2 cellular contexts compared by ENCODE assay signal in the genomic region with DNA sequence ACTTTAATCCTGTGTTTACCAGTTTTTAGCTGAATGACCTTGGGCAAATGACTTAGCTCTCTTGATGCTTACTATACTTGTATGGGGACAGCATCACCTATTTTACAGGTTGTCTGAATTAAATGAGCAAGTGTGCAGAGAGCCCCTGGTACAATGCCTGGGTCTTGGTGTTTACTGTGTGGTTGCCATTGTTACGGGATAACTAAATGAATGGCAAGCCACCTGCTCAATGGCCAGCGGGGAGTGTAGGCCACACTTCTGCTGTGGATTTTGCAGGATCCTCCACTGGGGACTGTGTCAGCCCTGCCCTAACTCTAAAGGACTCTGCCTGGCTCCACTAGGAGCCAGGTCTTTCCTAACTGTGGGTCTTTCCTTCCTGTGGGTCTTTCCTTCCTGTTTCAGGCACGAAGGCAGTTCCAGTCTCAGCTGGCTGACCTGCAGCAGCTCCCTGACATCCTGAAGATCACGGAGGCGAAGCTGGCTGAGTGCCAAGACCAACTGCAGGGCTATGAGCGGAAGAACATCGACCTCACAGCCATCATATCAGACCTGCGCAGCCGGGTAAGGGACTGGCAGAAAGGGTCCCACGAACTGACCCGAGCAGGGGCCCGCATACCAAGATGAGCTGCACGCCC.
TF ChIP-seq lines count a peak whose summit lies in the region.

No MANE protein-coding gene starts in this region.

TF ChIP-seq in liver, 16 proteins besides CTCF, POLR2A, EP300 and RAD21:
- TF ChIP-seq NR2F2 (IDR thresholded peaks at IDR 0.05) (peak; percentile 77), SP1 (IDR thresholded peaks at IDR 0.05) (peak; percentile 34), HNF4A (conservative IDR thresholded peaks at IDR 0.05) (no peak), MAX (IDR thresholded peaks at IDR 0.05) (peak; percentile 39), FOXA1 (IDR thresholded peaks at IDR 0.05) (no peak), JUND (IDR thresholded peaks at IDR 0.05) (no peak), GABPA (IDR thresholded peaks at IDR 0.05 in 1 of 2, conservative IDR thresholded peaks at IDR 0.05 in 1 of 2) (no peak), EGR1 (IDR thresholded peaks at IDR 0.05; ENCODE audit: low read depth in 2 of 2) (no peak), RXRA (IDR thresholded peaks at IDR 0.05) (peak; percentile 88 to 89), FOXA2 (IDR thresholded peaks at IDR 0.05) (no peak), YY1 (IDR thresholded peaks at IDR 0.05) (no peak), HNF4G (IDR thresholded peaks at IDR 0.05) (no peak), TAF1 (conservative IDR thresholded peaks at IDR 0.05) (no peak)
- TF ChIP-seq, protein P1, sequence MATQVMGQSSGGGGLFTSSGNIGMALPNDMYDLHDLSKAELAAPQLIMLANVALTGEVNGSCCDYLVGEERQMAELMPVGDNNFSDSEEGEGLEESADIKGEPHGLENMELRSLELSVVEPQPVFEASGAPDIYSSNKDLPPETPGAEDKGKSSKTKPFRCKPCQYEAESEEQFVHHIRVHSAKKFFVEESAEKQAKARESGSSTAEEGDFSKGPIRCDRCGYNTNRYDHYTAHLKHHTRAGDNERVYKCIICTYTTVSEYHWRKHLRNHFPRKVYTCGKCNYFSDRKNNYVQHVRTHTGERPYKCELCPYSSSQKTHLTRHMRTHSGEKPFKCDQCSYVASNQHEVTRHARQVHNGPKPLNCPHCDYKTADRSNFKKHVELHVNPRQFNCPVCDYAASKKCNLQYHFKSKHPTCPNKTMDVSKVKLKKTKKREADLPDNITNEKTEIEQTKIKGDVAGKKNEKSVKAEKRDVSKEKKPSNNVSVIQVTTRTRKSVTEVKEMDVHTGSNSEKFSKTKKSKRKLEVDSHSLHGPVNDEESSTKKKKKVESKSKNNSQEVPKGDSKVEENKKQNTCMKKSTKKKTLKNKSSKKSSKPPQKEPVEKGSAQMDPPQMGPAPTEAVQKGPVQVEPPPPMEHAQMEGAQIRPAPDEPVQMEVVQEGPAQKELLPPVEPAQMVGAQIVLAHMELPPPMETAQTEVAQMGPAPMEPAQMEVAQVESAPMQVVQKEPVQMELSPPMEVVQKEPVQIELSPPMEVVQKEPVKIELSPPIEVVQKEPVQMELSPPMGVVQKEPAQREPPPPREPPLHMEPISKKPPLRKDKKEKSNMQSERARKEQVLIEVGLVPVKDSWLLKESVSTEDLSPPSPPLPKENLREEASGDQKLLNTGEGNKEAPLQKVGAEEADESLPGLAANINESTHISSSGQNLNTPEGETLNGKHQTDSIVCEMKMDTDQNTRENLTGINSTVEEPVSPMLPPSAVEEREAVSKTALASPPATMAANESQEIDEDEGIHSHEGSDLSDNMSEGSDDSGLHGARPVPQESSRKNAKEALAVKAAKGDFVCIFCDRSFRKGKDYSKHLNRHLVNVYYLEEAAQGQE (IDR thresholded peaks at IDR 0.05) = no peak
- TF ChIP-seq, protein P2, sequence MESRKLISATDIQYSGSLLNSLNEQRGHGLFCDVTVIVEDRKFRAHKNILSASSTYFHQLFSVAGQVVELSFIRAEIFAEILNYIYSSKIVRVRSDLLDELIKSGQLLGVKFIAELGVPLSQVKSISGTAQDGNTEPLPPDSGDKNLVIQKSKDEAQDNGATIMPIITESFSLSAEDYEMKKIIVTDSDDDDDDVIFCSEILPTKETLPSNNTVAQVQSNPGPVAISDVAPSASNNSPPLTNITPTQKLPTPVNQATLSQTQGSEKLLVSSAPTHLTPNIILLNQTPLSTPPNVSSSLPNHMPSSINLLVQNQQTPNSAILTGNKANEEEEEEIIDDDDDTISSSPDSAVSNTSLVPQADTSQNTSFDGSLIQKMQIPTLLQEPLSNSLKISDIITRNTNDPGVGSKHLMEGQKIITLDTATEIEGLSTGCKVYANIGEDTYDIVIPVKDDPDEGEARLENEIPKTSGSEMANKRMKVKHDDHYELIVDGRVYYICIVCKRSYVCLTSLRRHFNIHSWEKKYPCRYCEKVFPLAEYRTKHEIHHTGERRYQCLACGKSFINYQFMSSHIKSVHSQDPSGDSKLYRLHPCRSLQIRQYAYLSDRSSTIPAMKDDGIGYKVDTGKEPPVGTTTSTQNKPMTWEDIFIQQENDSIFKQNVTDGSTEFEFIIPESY (IDR thresholded peaks at IDR 0.05) = no peak
- TF ChIP-seq, protein P3, sequence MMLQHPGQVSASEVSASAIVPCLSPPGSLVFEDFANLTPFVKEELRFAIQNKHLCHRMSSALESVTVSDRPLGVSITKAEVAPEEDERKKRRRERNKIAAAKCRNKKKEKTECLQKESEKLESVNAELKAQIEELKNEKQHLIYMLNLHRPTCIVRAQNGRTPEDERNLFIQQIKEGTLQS (IDR thresholded peaks at IDR 0.05) = no peak

TF ChIP-seq in HepG2, 621 proteins besides CTCF, POLR2A, EP300 and RAD21:
- TF ChIP-seq, protein P4, sequence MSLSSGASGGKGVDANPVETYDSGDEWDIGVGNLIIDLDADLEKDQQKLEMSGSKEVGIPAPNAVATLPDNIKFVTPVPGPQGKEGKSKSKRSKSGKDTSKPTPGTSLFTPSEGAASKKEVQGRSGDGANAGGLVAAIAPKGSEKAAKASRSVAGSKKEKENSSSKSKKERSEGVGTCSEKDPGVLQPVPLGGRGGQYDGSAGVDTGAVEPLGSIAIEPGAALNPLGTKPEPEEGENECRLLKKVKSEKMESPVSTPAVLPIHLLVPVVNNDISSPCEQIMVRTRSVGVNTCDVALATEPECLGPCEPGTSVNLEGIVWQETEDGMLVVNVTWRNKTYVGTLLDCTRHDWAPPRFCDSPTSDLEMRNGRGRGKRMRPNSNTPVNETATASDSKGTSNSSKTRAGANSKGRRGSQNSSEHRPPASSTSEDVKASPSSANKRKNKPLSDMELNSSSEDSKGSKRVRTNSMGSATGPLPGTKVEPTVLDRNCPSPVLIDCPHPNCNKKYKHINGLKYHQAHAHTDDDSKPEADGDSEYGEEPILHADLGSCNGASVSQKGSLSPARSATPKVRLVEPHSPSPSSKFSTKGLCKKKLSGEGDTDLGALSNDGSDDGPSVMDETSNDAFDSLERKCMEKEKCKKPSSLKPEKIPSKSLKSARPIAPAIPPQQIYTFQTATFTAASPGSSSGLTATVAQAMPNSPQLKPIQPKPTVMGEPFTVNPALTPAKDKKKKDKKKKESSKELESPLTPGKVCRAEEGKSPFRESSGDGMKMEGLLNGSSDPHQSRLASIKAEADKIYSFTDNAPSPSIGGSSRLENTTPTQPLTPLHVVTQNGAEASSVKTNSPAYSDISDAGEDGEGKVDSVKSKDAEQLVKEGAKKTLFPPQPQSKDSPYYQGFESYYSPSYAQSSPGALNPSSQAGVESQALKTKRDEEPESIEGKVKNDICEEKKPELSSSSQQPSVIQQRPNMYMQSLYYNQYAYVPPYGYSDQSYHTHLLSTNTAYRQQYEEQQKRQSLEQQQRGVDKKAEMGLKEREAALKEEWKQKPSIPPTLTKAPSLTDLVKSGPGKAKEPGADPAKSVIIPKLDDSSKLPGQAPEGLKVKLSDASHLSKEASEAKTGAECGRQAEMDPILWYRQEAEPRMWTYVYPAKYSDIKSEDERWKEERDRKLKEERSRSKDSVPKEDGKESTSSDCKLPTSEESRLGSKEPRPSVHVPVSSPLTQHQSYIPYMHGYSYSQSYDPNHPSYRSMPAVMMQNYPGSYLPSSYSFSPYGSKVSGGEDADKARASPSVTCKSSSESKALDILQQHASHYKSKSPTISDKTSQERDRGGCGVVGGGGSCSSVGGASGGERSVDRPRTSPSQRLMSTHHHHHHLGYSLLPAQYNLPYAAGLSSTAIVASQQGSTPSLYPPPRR (CRISPR knock-in tag; IDR thresholded peaks at IDR 0.05; ENCODE audit: borderline replicate concordance) = no peak
- TF ChIP-seq, protein P5, sequence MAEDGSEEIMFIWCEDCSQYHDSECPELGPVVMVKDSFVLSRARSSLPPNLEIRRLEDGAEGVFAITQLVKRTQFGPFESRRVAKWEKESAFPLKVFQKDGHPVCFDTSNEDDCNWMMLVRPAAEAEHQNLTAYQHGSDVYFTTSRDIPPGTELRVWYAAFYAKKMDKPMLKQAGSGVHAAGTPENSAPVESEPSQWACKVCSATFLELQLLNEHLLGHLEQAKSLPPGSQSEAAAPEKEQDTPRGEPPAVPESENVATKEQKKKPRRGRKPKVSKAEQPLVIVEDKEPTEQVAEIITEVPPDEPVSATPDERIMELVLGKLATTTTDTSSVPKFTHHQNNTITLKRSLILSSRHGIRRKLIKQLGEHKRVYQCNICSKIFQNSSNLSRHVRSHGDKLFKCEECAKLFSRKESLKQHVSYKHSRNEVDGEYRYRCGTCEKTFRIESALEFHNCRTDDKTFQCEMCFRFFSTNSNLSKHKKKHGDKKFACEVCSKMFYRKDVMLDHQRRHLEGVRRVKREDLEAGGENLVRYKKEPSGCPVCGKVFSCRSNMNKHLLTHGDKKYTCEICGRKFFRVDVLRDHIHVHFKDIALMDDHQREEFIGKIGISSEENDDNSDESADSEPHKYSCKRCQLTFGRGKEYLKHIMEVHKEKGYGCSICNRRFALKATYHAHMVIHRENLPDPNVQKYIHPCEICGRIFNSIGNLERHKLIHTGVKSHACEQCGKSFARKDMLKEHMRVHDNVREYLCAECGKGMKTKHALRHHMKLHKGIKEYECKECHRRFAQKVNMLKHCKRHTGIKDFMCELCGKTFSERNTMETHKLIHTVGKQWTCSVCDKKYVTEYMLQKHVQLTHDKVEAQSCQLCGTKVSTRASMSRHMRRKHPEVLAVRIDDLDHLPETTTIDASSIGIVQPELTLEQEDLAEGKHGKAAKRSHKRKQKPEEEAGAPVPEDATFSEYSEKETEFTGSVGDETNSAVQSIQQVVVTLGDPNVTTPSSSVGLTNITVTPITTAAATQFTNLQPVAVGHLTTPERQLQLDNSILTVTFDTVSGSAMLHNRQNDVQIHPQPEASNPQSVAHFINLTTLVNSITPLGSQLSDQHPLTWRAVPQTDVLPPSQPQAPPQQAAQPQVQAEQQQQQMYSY (CRISPR knock-in tag; IDR thresholded peaks at IDR 0.05) = no peak
- TF ChIP-seq HBP1 (CRISPR knock-in tag; IDR thresholded peaks at IDR 0.05; ENCODE audit: low read depth) (no peak), TRIM24 (CRISPR knock-in tag; IDR thresholded peaks at IDR 0.05) (no peak), ZSCAN30 (CRISPR knock-in tag; IDR thresholded peaks at IDR 0.05) (no peak), KDM5A (IDR thresholded peaks at IDR 0.05; ENCODE audit: borderline replicate concordance, low read length) (no peak), ZFP90 (CRISPR knock-in tag; IDR thresholded peaks at IDR 0.05; ENCODE audit: borderline replicate concordance) (no peak), MYNN (CRISPR knock-in tag; IDR thresholded peaks at IDR 0.05; ENCODE audit: low read depth) (no peak), ZNF772 (CRISPR knock-in tag; IDR thresholded peaks at IDR 0.05) (no peak), ZNF121 (CRISPR knock-in tag; IDR thresholded peaks at IDR 0.05) (no peak), CENPX (CRISPR knock-in tag; IDR thresholded peaks at IDR 0.05) (no peak), ZNF10 (CRISPR knock-in tag; IDR thresholded peaks at IDR 0.05; ENCODE audit: borderline replicate concordance, low read depth) (no peak), PAWR (CRISPR knock-in tag; IDR thresholded peaks at IDR 0.05; ENCODE audit: borderline replicate concordance) (no peak), ZNF337 (CRISPR knock-in tag; IDR thresholded peaks at IDR 0.05; ENCODE audit: borderline replicate concordance, low read depth) (no peak), TARDBP (CRISPR knock-in tag; IDR thresholded peaks at IDR 0.05) (no peak), ZNF839 (CRISPR knock-in tag; IDR thresholded peaks at IDR 0.05; ENCODE audit: borderline replicate concordance) (no peak), ZNF570 (CRISPR knock-in tag; IDR thresholded peaks at IDR 0.05; ENCODE audit: borderline replicate concordance) (no peak), SIN3A (IDR thresholded peaks at IDR 0.05; ENCODE audit: borderline replicate concordance, low read depth, low read length) (no peak)
- TF ChIP-seq, protein P6, sequence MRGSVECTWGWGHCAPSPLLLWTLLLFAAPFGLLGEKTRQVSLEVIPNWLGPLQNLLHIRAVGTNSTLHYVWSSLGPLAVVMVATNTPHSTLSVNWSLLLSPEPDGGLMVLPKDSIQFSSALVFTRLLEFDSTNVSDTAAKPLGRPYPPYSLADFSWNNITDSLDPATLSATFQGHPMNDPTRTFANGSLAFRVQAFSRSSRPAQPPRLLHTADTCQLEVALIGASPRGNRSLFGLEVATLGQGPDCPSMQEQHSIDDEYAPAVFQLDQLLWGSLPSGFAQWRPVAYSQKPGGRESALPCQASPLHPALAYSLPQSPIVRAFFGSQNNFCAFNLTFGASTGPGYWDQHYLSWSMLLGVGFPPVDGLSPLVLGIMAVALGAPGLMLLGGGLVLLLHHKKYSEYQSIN (CRISPR knock-in tag; IDR thresholded peaks at IDR 0.05; ENCODE audit: borderline replicate concordance) = no peak
